17 cellular contexts compared by ENCODE assay signal in genomic region chr6:15496345-15497131, GRCh38.
DNase-seq lines count a peak whose midpoint lies in the region; ATAC-seq and TF ChIP-seq lines count a peak whose summit lies in the region.
"Had no signal": no experiment of that assay in that cellular context is flagged by ENCODE, and none has a peak within 500 bp of the region (broad histone marks: within the 10 kb centered on the region; RNA-seq: fewer than 3 reads in every experiment).

No MANE protein-coding gene starts in this region.

- H3K4me2 ChIP-seq in GM23338, result no peak overlapping the region
- no peak overlapping the region for H3K4me2 ChIP-seq in mammary epithelial cell (ENCODE audit: insufficient read depth, low read depth, low read length)
- H3K4me2 ChIP-seq: A549, PC-9 had no signal

- H2AFZ ChIP-seq in GM23338 (no peak overlapping the region), mammary epithelial cell (ENCODE audit: low read depth, low read length) (no peak overlapping the region)
- H2AFZ ChIP-seq: PC-9 had no signal

- H3K27ac Mint-ChIP-seq in GM23338, result peak overlapping the region; percentile 71; the same call in 1 of the 2 replicates

- H3K79me2 ChIP-seq in GM23338 (replicated peaks; ENCODE audit: insufficient read depth) (peaks cover 99% of the 10 kb centered on the region), mammary epithelial cell (ENCODE audit: insufficient read depth, low read length) (peaks cover 21% of the 10 kb centered on the region)

- no peak for TF ChIP-seq POLR2A in GM18505 (IDR thresholded peaks at IDR 0.05; ENCODE audit: borderline replicate concordance, extremely low read depth, insufficient read depth, insufficient read length)

- in situ Hi-C loops in mammary epithelial cell (cut with MboI; ENCODE audit: low sequenced_read_pairs in 2 of 2), result loop anchor here (25.0 kb wide), 1 partner anchor 1284 kb away; no protein-coding TSS in a partner anchor

- 98% methylated on average over 19 of the region's 60 CpGs for WGBS in mammary epithelial cell (ENCODE audit: low coverage, missing lambda C conversion rate)

- peaks cover 25% of the 10 kb centered on the region for H3F3A ChIP-seq in GM23338 (replicated peaks; ENCODE audit: low read depth)

- H3K9me3 Mint-ChIP-seq in GM23338, result 0 out of 3 replicates have a peak, but pooled peaks cover 3% of the 10 kb centered on the region

- DNase-seq in activated CD8-positive, alpha-beta memory T cell treated with anti-CD3 and anti-CD28 coated beads, Interleukin-2, amount 50 U/mL, for 48 hours, result peak; percentile 34
- DNase-seq in activated CD8-positive, alpha-beta memory T cell treated with anti-CD3 and anti-CD28 coated beads for 24 hours, result no peak
- no peak for DNase-seq in GM23338 (ENCODE audit: low spot score)
- no peak for DNase-seq in mammary epithelial cell
- DNase-seq in omental fat pad (ENCODE audit: low spot score), result peak; percentile 22
- DNase-seq: Caco-2, MM.1S, NCI-H1105, NCI-H187, NCI-H446, NCI-H748 treated with DMSO at 0.1 percent for 48 hours, PC-9 had no signal

- H3K4me3 ChIP-seq in GM23338 (no peak overlapping the region), mammary epithelial cell (replicated peaks in 1 of 3; ENCODE audit: insufficient read depth in 1 of 3, low read depth in 2 of 3, low read length in 3 of 3) (no peak overlapping the region)
- H3K4me3 ChIP-seq: A549, PC-9 had no signal

- H3K9me2 ChIP-seq in GM23338 (ENCODE audit: insufficient read depth), result no peaks in the 10 kb centered on the region

- peaks cover 47% of the 10 kb centered on the region for H3K36me3 ChIP-seq in GM23338 (ENCODE audit: insufficient read depth)
- H3K36me3 ChIP-seq in mammary epithelial cell (ENCODE audit: insufficient read depth, low read length), result peaks cover 7% of the 10 kb centered on the region

- TSS peak; percentile 62 for BruUV-seq in mammary epithelial cell (replicated peaks; lab: Mats Ljungman, UMichigan)

- H4K20me1 ChIP-seq in GM23338 (replicated peaks; ENCODE audit: insufficient read depth), result peaks cover 72% of the 10 kb centered on the region
- no peaks in the 10 kb centered on the region for H4K20me1 ChIP-seq in mammary epithelial cell (ENCODE audit: insufficient read depth, low read length)

- H3K4me1 Mint-ChIP-seq in GM23338, result peaks cover 59% of the 10 kb centered on the region

- intact Hi-C loops in mammary epithelial cell (cut with micrococcal nuclease), result no loop called here

- H3K27me3 Mint-ChIP-seq in GM23338 (ENCODE audit: insufficient read depth, low read depth, poor library complexity), result peaks cover 56% of the 10 kb centered on the region

- H3K36me3 Mint-ChIP-seq in GM23338 (ENCODE audit: low read depth), result peaks cover 90% of the 10 kb centered on the region

- dilution Hi-C loops in mammary epithelial cell (cut with HindIII; ENCODE audit: low sequenced_read_pairs), result no loop called here

- CTCF ChIA-PET in mammary epithelial cell (lab: Charles Lee; ENCODE audit: low non-redundant PET), result no interaction called here

- no peaks in the 10 kb centered on the region for H3K9me3 ChIP-seq in mammary epithelial cell (replicated peaks; ENCODE audit: insufficient read depth, low read length)
- H3K9me3 ChIP-seq: A549, Caco-2 had no signal

- H3K4me1 ChIP-seq in GM23338 (ENCODE audit: insufficient read depth), result peaks cover 25% of the 10 kb centered on the region
- peaks cover 10% of the 10 kb centered on the region for H3K4me1 ChIP-seq in mammary epithelial cell (ENCODE audit: insufficient read depth, low read length)
- H3K4me1 ChIP-seq: A549, Caco-2 had no signal

- H3K27me3 ChIP-seq in GM23338 (ENCODE audit: insufficient read depth), result no peaks in the 10 kb centered on the region
- H3K27me3 ChIP-seq in mammary epithelial cell (ENCODE audit: insufficient read depth, low read length), result no peaks in the 10 kb centered on the region

- H3K27ac ChIP-seq in GM23338 (ENCODE audit: low read depth) (peak overlapping the region; percentile 78; the same call in 1 of the 2 replicates), mammary epithelial cell (ENCODE audit: insufficient read depth, low read depth, low read length) (no peak overlapping the region)
- H3K27ac ChIP-seq: A549, PC-9 had no signal

- no peak for ATAC-seq in GM23338
- ATAC-seq in omental fat pad (ENCODE audit: low FRiP score), result no peak
- no peak for ATAC-seq in HG03280 (IDR thresholded peaks at IDR 0.05; ENCODE audit: unreplicated experiment)
- ATAC-seq in GM18505 (IDR thresholded peaks at IDR 0.05; ENCODE audit: unreplicated experiment), result no peak
- ATAC-seq in HG02763 (IDR thresholded peaks at IDR 0.05; ENCODE audit: unreplicated experiment), result no peak
- ATAC-seq: A549 had no signal

- peak in 1 of 2 experiments; percentile 18; a peak in 1 of 4 replicates for TF ChIP-seq CTCF in GM23338 (conservative IDR thresholded peaks at IDR 0.05; ENCODE audit: low read depth in 2 of 2)
- no peak for TF ChIP-seq CTCF in mammary epithelial cell (conservative IDR thresholded peaks at IDR 0.05 in 1 of 2, IDR thresholded peaks at IDR 0.05 in 1 of 2; ENCODE audit: extremely low read depth in 1 of 2, insufficient read depth in 1 of 2, low read depth in 1 of 2, low read length in 2 of 2)
- TF ChIP-seq CTCF in omental fat pad (IDR thresholded peaks at IDR 0.05), result no peak

- H3K9ac ChIP-seq in mammary epithelial cell (ENCODE audit: insufficient read depth, low read length), result no peak overlapping the region

- no peak overlapping the region; the same call in 2 of the 3 replicates for H3K4me3 Mint-ChIP-seq in GM23338
- H3K4me3 Mint-ChIP-seq: CD14-positive monocyte had no signal

TF ChIP-seq in GM23338, 12 proteins besides CTCF, POLR2A, EP300 and RAD21 (continues in another document):
- TF ChIP-seq NANOG (IDR thresholded peaks at IDR 0.05; ENCODE audit: borderline replicate concordance) (no peak), ZNF462 (CRISPR knock-in tag; IDR thresholded peaks at IDR 0.05) (no peak), EZH2phosphoT487 (IDR thresholded peaks at IDR 0.05; ENCODE audit: unreplicated experiment) (no peak), ZNF331 (CRISPR knock-in tag; IDR thresholded peaks at IDR 0.05; ENCODE audit: low read depth) (no peak), ZNF114 (CRISPR knock-in tag; IDR thresholded peaks at IDR 0.05) (no peak), POLR2AphosphoS5 (IDR thresholded peaks at IDR 0.05; ENCODE audit: low read depth) (no peak; the same call in 1 of the 2 replicates), JUNB (IDR thresholded peaks at IDR 0.05; ENCODE audit: unreplicated experiment) (no peak)

Comparison
In these comparisons a context has a peak if more than half of its experiments do, and no peak if none do; other contexts are left out.
1. DNase-seq: peak in activated CD8-positive, alpha-beta memory T cell treated with anti-CD3 and anti-CD28 coated beads, Interleukin-2, amount 50 U/mL, for 48 hours (single experiment) and omental fat pad (single experiment); none in activated CD8-positive, alpha-beta memory T cell treated with anti-CD3 and anti-CD28 coated beads for 24 hours (single experiment), GM23338 (single experiment) and mammary epithelial cell (single experiment).